8 cellular contexts compared by ENCODE assay signal in the genomic region with DNA sequence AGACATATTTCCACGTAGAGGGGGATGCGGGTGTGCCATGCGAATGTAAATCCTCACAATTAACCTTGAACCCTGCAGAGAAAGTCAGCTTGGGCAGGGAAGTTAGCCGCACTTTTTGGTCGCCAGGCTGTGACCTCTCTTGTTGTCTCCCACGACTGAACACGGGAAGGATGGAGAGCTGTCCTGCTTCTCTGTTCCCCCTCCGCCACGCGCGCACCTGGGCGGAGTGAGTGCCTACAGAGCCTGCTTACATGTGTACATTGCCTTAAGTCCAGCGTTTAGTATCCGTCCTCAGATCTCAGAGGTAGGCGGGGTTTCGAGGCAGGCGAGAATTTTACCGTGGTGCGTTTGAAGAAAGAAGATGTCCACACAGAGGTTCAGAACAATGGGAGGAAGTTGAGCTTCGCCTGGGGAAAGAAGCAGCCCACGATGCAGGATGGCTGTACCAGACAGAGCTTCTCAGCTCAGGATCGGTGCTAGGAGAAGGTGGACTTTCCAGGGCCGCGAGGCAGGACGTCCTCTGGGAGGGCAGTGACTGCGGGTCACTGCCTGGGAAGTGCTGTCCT. TPM values are rescaled to one million over a fixed set of nuclear protein-coding genes. Genes with fewer than 3 reads are reported as not detected.
DNase-seq lines count a peak whose midpoint lies in the region; ATAC-seq, FAIRE-seq and TF ChIP-seq lines count a peak whose summit lies in the region.

No MANE protein-coding gene starts in this region.

- peak overlapping the region; percentile 29 for H3K27ac Mint-ChIP-seq in astrocyte (ENCODE audit: unreplicated experiment)

- peak overlapping the region; percentile 87 for H3K4me3 Mint-ChIP-seq in astrocyte (ENCODE audit: unreplicated experiment)

- H3K4me3 ChIP-seq in astrocyte (ENCODE audit: insufficient read depth, low read depth, low read length) (peak overlapping the region; percentile 66), right cardiac atrium (ENCODE audit: low read length) (peak overlapping the region; percentile 44)

- peaks cover 10% of the 10 kb centered on the region for H3K4me1 Mint-ChIP-seq in astrocyte (ENCODE audit: low read depth, unreplicated experiment)

- H3K9me3 ChIP-seq in astrocyte (ENCODE audit: insufficient read depth, low read depth, low read length): no peaks in the 10 kb centered on the region
- no peaks in the 10 kb centered on the region for H3K9me3 ChIP-seq in right cardiac atrium (ENCODE audit: control insufficient read depth, low read length)

- H3K27me3 ChIP-seq in astrocyte (ENCODE audit: insufficient read depth, low read length) (no peaks in the 10 kb centered on the region), right cardiac atrium (ENCODE audit: control insufficient read depth, insufficient read depth) (no peaks in the 10 kb centered on the region)

- peak overlapping the region; percentile 91 for H3K4me2 ChIP-seq in astrocyte (ENCODE audit: low read length)

- peaks cover 24% of the 10 kb centered on the region for H3K4me1 ChIP-seq in astrocyte (ENCODE audit: insufficient read depth, low read length)
- H3K4me1 ChIP-seq in right cardiac atrium (ENCODE audit: control insufficient read depth, insufficient read depth, low read length): peaks cover 8% of the 10 kb centered on the region

- peaks cover 9% of the 10 kb centered on the region for H3K27me3 Mint-ChIP-seq in astrocyte (ENCODE audit: low read depth, unreplicated experiment)

- H3K27ac ChIP-seq in astrocyte (ENCODE audit: low read depth, low read length) (peak overlapping the region; percentile 83), right cardiac atrium (ENCODE audit: low read length) (peak overlapping the region; percentile 71)

- no peaks in the 10 kb centered on the region for H3K36me3 Mint-ChIP-seq in astrocyte (ENCODE audit: low read depth, unreplicated experiment)

- peaks cover 21% of the 10 kb centered on the region for H3K79me2 ChIP-seq in astrocyte (ENCODE audit: insufficient read depth, low read length)

- intact Hi-C loops in right cardiac atrium (cut with DNase I): no loop called here

- FAIRE-seq in astrocyte (lab: Jason Lieb, UNC): no peak

- H3K9ac ChIP-seq in astrocyte (ENCODE audit: low read length): peak overlapping the region; percentile 79

- peak; percentile 9 for ATAC-seq in GM18867 (IDR thresholded peaks at IDR 0.05; ENCODE audit: unreplicated experiment)
- peak; percentile 6 for ATAC-seq in HG03159 (IDR thresholded peaks at IDR 0.05; ENCODE audit: unreplicated experiment)
- ATAC-seq in right cardiac atrium: peak; percentile 33 to 45

- DNase-seq in AML-193 (lab: John Stamatoyannopoulos, UW) (peak; percentile 37 to 56), astrocyte (ENCODE audit: low read depth) (peak; percentile 41), right cardiac atrium (peak; percentile 18 to 70 (median 65)), putamen (ENCODE audit: low spot score) (peak; percentile 31), NCI-H128 (lab: John Stamatoyannopoulos, UW; ENCODE audit: unreplicated experiment) (no peak)

- H2AFZ ChIP-seq in astrocyte (ENCODE audit: low read depth, low read length): peak overlapping the region; percentile 88

- no peaks in the 10 kb centered on the region for H3K36me3 ChIP-seq in astrocyte (ENCODE audit: insufficient read depth, low read length)

- H3K9me3 Mint-ChIP-seq in astrocyte (ENCODE audit: unreplicated experiment): no peaks in the 10 kb centered on the region

- no peak for TF ChIP-seq CTCF in astrocyte (IDR thresholded peaks at IDR 0.05; ENCODE audit: insufficient read depth, low read depth, low read length)

- 1% methylated on average over 26 of the region's 26 CpGs for WGBS in right cardiac atrium

- no peaks in the 10 kb centered on the region for H4K20me1 ChIP-seq in astrocyte (ENCODE audit: insufficient read depth, low read length)

TF ChIP-seq in PFSK-1, 5 proteins besides CTCF, POLR2A, EP300 and RAD21:
- no peak for TF ChIP-seq TAF1 (IDR thresholded peaks at IDR 0.05; ENCODE audit: borderline replicate concordance, insufficient read depth, low read length)
- peak; percentile 14; the same call in 1 of the 2 replicates for TF ChIP-seq SIN3A (IDR thresholded peaks at IDR 0.05; ENCODE audit: borderline replicate concordance, insufficient read depth, low read length)

RNA-seq across cellular contexts. Expression of a gene that starts 0.5 kb away (rescaled TPM):
- polyA plus RNA-seq in PFSK-1 (2012; ENCODE audit: insufficient read length, low read depth): 4.6 TPM
- total RNA-seq in astrocyte: 20.1 and 22.3 TPM in 2 replicates
- 10 to 100 TPM; 16.5 to 25.5 (median 20.4) TPM for total RNA-seq in right cardiac atrium
- polyA plus RNA-seq in right cardiac atrium: 4.6 TPM
